ENCODE assay signal across 16 cellular contexts in the genomic region with DNA sequence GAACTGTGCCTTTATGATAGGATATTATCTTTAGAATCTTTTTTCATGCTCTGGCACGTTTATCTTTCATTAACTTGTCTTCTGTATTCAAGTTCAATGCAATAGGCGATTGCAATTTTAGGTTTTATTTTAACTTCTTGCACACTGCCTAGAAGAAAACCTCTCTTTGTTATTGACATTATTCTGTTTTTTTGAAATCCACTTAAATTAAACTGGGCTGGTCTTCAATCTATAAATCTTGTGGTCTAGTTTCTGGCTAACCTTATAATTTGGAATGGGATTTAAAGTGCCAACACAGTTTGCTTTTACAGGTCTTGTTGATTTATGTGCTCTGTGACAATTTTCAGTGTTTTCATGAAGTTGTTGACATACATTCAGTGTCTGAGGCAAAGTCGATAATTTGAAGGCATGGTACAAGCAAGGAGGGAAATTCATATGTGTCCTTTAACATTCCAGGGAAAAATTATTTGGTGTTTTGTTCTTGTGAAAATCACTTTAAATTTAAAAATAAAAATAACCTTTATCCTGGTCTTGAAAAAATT.
DNase-seq lines count a peak whose midpoint lies in the region; ATAC-seq and TF ChIP-seq lines count a peak whose summit lies in the region.
"Had no signal": no experiment of that assay in that cellular context is flagged by ENCODE, and none has a peak within 500 bp of the region (broad histone marks: within the 10 kb centered on the region; RNA-seq: fewer than 3 reads in every experiment).

No MANE protein-coding gene starts in this region.

- TF ChIP-seq POLR2A in esophagus muscularis mucosa (IDR thresholded peaks at IDR 0.05; ENCODE audit: low read depth) (no peak), sigmoid colon (IDR thresholded peaks at IDR 0.05) (no peak)

- TF ChIP-seq EP300 in esophagus muscularis mucosa (IDR thresholded peaks at IDR 0.05) (no peak), sigmoid colon (IDR thresholded peaks at IDR 0.05) (no peak)

- 54% methylated on average over 3 of the region's 3 CpGs for WGBS in esophagus muscularis mucosa
- 8 to 48% methylated on average over 3 of the region's 3 CpGs for WGBS in sigmoid colon, 2 donors

- CTCF ChIA-PET in BJ (lab: Yijun Ruan, JAX), result interaction anchor here (1.7 kb wide), 1 partner anchor 11 kb away, joined by 7 read pairs; no protein-coding TSS in a partner anchor
- CTCF ChIA-PET in activated CD4-positive, alpha-beta T cell treated with anti-CD3 and anti-CD28 coated beads, Interleukin-2, amount 10 ng/mL, durations not matched to agents 7 days and 5 days (lab: Charles Lee), result no interaction called here

- H3K4me2 ChIP-seq in MM.1S (ENCODE audit: low read depth, low read length), result peak overlapping the region; percentile 96

- DNase-seq in BJ (ENCODE audit: low read depth) (no peak), MM.1S (no peak), esophagus muscularis mucosa (ENCODE audit: extremely low spot score) (no peak), sigmoid colon (no peak), globus pallidus (ENCODE audit: low spot score) (no peak)
- DNase-seq in activated CD4-positive, alpha-beta T cell treated with anti-CD3 and anti-CD28 coated beads, Interleukin-2, amount 10 ng/mL, durations not matched to agents 7 days and 5 days, result no peak
- DNase-seq: CD4-positive, alpha-beta T cell; GF-D8; NCI-H2107; stimulated activated CD4-positive, alpha-beta T cell treated with anti-CD3 and anti-CD28 coated beads, Interleukin-2, amount 100 ng/mL, for 48 hours; stimulated activated naive B cell treated with anti-CD40 and anti-IgM and Interleukin-4, amounts not matched to agents 10 μg/mL and 1 μg/mL and 100 μg/mL, for 72 hours had no signal

- POLR2A ChIA-PET in BJ (lab: Charles Lee), result no interaction called here
- POLR2A ChIA-PET in activated CD4-positive, alpha-beta T cell treated with anti-CD3 and anti-CD28 coated beads, Interleukin-2, amount 10 ng/mL, durations not matched to agents 7 days and 5 days (lab: Charles Lee), result no interaction called here

- no peak for ATAC-seq in GM19023 (IDR thresholded peaks at IDR 0.05; ENCODE audit: unreplicated experiment)
- no peak for ATAC-seq in GM21526 (IDR thresholded peaks at IDR 0.05; ENCODE audit: low FRiP score, unreplicated experiment)
- ATAC-seq: stimulated activated naive B cell treated with anti-CD40 and anti-IgM and Interleukin-4, amounts not matched to agents 10 μg/mL and 1 μg/mL and 100 μg/mL, for 72 hours had no signal

- H3K27me3 Mint-ChIP-seq in activated CD4-positive, alpha-beta T cell treated with anti-CD3 and anti-CD28 coated beads, Interleukin-2, amount 10 ng/mL, durations not matched to agents 7 days and 5 days, result peaks cover 11% of the 10 kb centered on the region
- H3K27me3 Mint-ChIP-seq: dendritic cell treated with granulocyte-macrophage colony-stimulating factor and Interleukin-4, amounts not matched to agents 40 ng/mL and 50 ng/mL, for 4 days had no signal

- H3K27me3 ChIP-seq in BJ (ENCODE audit: control insufficient read depth, insufficient read depth, low read length) (no peaks in the 10 kb centered on the region), MM.1S (replicated peaks; ENCODE audit: insufficient read depth, low read length) (no peaks in the 10 kb centered on the region), esophagus muscularis mucosa (no peaks in the 10 kb centered on the region), sigmoid colon (no peaks in the 10 kb centered on the region)
- H3K27me3 ChIP-seq: neutrophil had no signal

- peaks cover 6% of the 10 kb centered on the region for H3K4me1 Mint-ChIP-seq in activated CD4-positive, alpha-beta T cell treated with anti-CD3 and anti-CD28 coated beads, Interleukin-2, amount 10 ng/mL, durations not matched to agents 7 days and 5 days
- H3K4me1 Mint-ChIP-seq: stimulated activated naive B cell treated with anti-CD40 and anti-IgM and Interleukin-4, amounts not matched to agents 10 μg/mL and 1 μg/mL and 100 μg/mL, for 72 hours had no signal

- H3K27ac Mint-ChIP-seq in activated CD4-positive, alpha-beta T cell treated with anti-CD3 and anti-CD28 coated beads, Interleukin-2, amount 10 ng/mL, durations not matched to agents 7 days and 5 days, result no peak overlapping the region
- H3K27ac Mint-ChIP-seq: activated naive CD4-positive, alpha-beta T cell treated with anti-CD3 and anti-CD28 coated beads, Interleukin-2, amount 50 U/mL, for 24 hours; CD4-positive, alpha-beta T cell; dendritic cell treated with granulocyte-macrophage colony-stimulating factor and Interleukin-4, amounts not matched to agents 40 ng/mL and 50 ng/mL, for 4 days; stimulated activated naive B cell treated with anti-CD40 and anti-IgM and Interleukin-4, amounts not matched to agents 10 μg/mL and 1 μg/mL and 100 μg/mL, for 72 hours had no signal

- H3K9me3 Mint-ChIP-seq in activated CD4-positive, alpha-beta T cell treated with anti-CD3 and anti-CD28 coated beads, Interleukin-2, amount 10 ng/mL, durations not matched to agents 7 days and 5 days, result no peaks in the 10 kb centered on the region
- H3K9me3 Mint-ChIP-seq: activated naive CD4-positive, alpha-beta T cell treated with anti-CD3 and anti-CD28 coated beads, Interleukin-2, amount 50 U/mL, for 24 hours; CD4-positive, alpha-beta T cell; dendritic cell treated with granulocyte-macrophage colony-stimulating factor and Interleukin-4, amounts not matched to agents 40 ng/mL and 50 ng/mL, for 4 days had no signal

- H3K4me3 Mint-ChIP-seq in activated CD4-positive, alpha-beta T cell treated with anti-CD3 and anti-CD28 coated beads, Interleukin-2, amount 10 ng/mL, durations not matched to agents 7 days and 5 days, result no peak overlapping the region
- H3K4me3 Mint-ChIP-seq: activated naive CD4-positive, alpha-beta T cell treated with anti-CD3 and anti-CD28 coated beads, Interleukin-2, amount 50 U/mL, for 24 hours; CD4-positive, alpha-beta T cell; dendritic cell treated with granulocyte-macrophage colony-stimulating factor and Interleukin-4, amounts not matched to agents 40 ng/mL and 50 ng/mL, for 4 days; stimulated activated naive B cell treated with anti-CD40 and anti-IgM and Interleukin-4, amounts not matched to agents 10 μg/mL and 1 μg/mL and 100 μg/mL, for 72 hours had no signal

- H3K36me3 ChIP-seq in BJ (ENCODE audit: control insufficient read depth, insufficient read depth, low read length), result no peaks in the 10 kb centered on the region
- H3K36me3 ChIP-seq in MM.1S (replicated peaks; ENCODE audit: insufficient read depth, low read length), result no peaks in the 10 kb centered on the region
- no peaks in the 10 kb centered on the region for H3K36me3 ChIP-seq in esophagus muscularis mucosa
- H3K36me3 ChIP-seq in sigmoid colon, result no peaks in the 10 kb centered on the region
- H3K36me3 ChIP-seq: neutrophil had no signal

- H2AFZ ChIP-seq in MM.1S (ENCODE audit: low read length), result peak overlapping the region; percentile 20

- TF ChIP-seq CTCF in BJ (IDR thresholded peaks at IDR 0.05; ENCODE audit: insufficient read depth, low read depth, low read length) (no peak), MM.1S (IDR thresholded peaks at IDR 0.05; ENCODE audit: low read length) (no peak), esophagus muscularis mucosa (IDR thresholded peaks at IDR 0.05) (no peak), sigmoid colon (IDR thresholded peaks at IDR 0.05) (no peak)

- H3K9me2 ChIP-seq in MM.1S (replicated peaks; ENCODE audit: insufficient read depth, low read length), result no peaks in the 10 kb centered on the region

- H3K9me3 ChIP-seq in MM.1S (replicated peaks; ENCODE audit: insufficient read depth, low read length) (no peaks in the 10 kb centered on the region), esophagus muscularis mucosa (no peaks in the 10 kb centered on the region), sigmoid colon (no peaks in the 10 kb centered on the region)
- H3K9me3 ChIP-seq: neutrophil had no signal

- peak overlapping the region; percentile 23; the same call in 1 of the 2 replicates for H3K4me3 ChIP-seq in BJ (ENCODE audit: low read depth, low read length)
- peak overlapping the region; percentile 71 for H3K4me3 ChIP-seq in MM.1S (ENCODE audit: low read length)
- peak overlapping the region in 3 of 4 donors; percentile 0 to 31 (median 28) for H3K4me3 ChIP-seq in esophagus muscularis mucosa
- peak overlapping the region in 2 of 4 donors; percentile 1 to 3 for H3K4me3 ChIP-seq in sigmoid colon

- no peaks in the 10 kb centered on the region for H3K36me3 Mint-ChIP-seq in activated CD4-positive, alpha-beta T cell treated with anti-CD3 and anti-CD28 coated beads, Interleukin-2, amount 10 ng/mL, durations not matched to agents 7 days and 5 days (ENCODE audit: low read depth)
- H3K36me3 Mint-ChIP-seq: activated naive CD4-positive, alpha-beta T cell treated with anti-CD3 and anti-CD28 coated beads, Interleukin-2, amount 50 U/mL, for 24 hours; stimulated activated naive B cell treated with anti-CD40 and anti-IgM and Interleukin-4, amounts not matched to agents 10 μg/mL and 1 μg/mL and 100 μg/mL, for 72 hours had no signal

- H3K9ac ChIP-seq in MM.1S (ENCODE audit: low read length), result peak overlapping the region; percentile 63

- no peaks in the 10 kb centered on the region for H4K20me1 ChIP-seq in MM.1S (ENCODE audit: insufficient read depth, low read length)

- intact Hi-C loops in esophagus muscularis mucosa (cut with DNase I), result no loop called here
- intact Hi-C loops in sigmoid colon (cut with DNase I), result no loop called here

- H3K4me1 ChIP-seq in MM.1S (ENCODE audit: low read length) (peaks cover 23% of the 10 kb centered on the region), esophagus muscularis mucosa (peaks cover 0 to 21% (median 13%) of the 10 kb centered on the region in 4 donors), sigmoid colon (no peaks in the 10 kb centered on the region)

- H3K27ac ChIP-seq in MM.1S (ENCODE audit: low read length), result peak overlapping the region; percentile 88
- H3K27ac ChIP-seq in esophagus muscularis mucosa (replicated peaks in 1 of 4), result peak overlapping the region in 2 of 4 donors; percentile 4 to 13
- peak overlapping the region in 3 of 4 donors; percentile 28 to 52 (median 45) for H3K27ac ChIP-seq in sigmoid colon
- H3K27ac ChIP-seq: neutrophil had no signal

- peaks cover 34% of the 10 kb centered on the region for H3F3A ChIP-seq in MM.1S (ENCODE audit: insufficient read depth, low read length)

- peaks cover 52% of the 10 kb centered on the region for H3K79me2 ChIP-seq in MM.1S (ENCODE audit: low read length)
